ENCODE assay signal across 1 cellular context in the genomic region with DNA sequence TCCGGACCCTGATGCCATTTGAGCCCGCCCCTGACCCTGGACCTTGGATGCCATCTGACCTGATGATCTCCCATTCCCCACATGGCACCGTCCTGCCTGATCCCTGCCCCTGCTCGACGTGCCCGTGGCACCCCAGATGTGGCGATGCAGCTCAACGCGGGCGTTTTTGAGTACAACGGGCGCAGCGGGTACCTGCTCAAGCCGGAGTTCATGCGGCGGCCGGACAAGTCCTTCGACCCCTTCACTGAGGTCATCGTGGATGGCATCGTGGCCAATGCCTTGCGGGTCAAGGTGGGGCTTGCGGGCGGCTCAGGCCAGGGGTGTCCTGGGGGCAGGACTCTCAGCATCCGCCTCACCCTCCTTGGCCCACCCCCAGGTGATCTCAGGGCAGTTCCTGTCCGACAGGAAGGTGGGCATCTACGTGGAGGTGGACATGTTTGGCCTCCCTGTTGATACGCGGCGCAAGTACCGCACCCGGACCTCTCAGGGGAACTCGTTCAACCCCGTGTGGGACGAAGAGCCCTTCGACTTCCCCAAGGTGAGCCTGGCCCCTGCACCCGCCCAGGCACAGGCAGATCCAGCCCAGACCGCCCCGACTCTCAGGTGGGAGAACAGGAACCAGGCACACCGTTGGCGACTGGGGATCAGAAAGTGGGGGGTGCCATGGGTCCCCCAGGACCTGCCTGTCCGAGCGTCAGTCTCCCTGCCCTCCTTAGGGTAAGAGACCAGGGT.
TF ChIP-seq lines count a peak whose summit lies in the region.

No MANE protein-coding gene starts in this region.

TF ChIP-seq in HepG2, 621 proteins besides CTCF, POLR2A, EP300 and RAD21:
- TF ChIP-seq ZNF292 (CRISPR knock-in tag; IDR thresholded peaks at IDR 0.05; ENCODE audit: borderline replicate concordance, low read depth) (no peak), EEA1 (CRISPR knock-in tag; IDR thresholded peaks at IDR 0.05; ENCODE audit: borderline replicate concordance) (no peak), SMAD9 (CRISPR knock-in tag; IDR thresholded peaks at IDR 0.05) (no peak)
TF ChIP-seq in HepG2: peak in this region for 0.
